ENCODE assay signal across 1 cellular context in the genomic region with DNA sequence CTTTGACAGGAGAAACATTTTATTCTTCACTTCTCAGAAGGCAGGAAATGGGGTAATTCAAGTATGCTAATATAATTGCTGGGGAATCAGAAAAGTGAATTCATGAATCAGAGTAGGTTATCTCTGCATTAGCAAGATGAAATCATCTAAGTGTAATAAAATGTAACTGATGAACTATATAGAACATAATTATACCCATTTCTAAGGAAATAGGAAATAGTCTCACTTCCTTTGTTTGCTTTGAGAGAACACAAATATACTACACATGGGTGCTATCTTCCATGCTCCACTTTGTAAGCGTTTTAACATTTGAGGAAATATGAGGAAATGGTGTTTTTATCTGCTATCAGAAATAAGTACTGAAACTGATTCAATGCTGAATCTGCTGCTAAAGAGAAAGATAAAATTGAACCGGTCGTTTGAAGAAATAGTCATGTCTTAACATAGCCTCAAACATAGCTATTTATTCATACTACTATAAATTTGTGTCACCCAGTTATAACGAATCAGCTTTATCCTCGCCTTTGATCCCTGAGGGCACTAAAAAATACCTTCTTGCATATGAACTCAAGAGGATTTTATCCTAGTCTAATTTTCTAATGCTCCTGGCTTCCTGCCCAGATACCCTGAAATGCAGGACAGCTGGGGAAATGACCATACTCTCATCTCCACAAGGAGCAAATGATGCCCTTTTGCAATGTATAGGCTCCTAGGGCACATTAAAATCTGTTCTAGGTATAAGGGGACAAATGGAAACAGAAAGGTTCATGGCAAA.
TF ChIP-seq lines count a peak whose summit lies in the region.

No MANE protein-coding gene starts in this region.

TF ChIP-seq in IMR-90, 13 proteins besides CTCF, POLR2A, EP300 and RAD21:
- no peak for TF ChIP-seq NFE2L2 (IDR thresholded peaks at IDR 0.05; ENCODE audit: low read depth, low read length)
- TF ChIP-seq CHD1 (IDR thresholded peaks at IDR 0.05; ENCODE audit: low read depth, low read length), result no peak
- TF ChIP-seq, protein P1, sequence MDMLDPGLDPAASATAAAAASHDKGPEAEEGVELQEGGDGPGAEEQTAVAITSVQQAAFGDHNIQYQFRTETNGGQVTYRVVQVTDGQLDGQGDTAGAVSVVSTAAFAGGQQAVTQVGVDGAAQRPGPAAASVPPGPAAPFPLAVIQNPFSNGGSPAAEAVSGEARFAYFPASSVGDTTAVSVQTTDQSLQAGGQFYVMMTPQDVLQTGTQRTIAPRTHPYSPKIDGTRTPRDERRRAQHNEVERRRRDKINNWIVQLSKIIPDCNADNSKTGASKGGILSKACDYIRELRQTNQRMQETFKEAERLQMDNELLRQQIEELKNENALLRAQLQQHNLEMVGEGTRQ (IDR thresholded peaks at IDR 0.05; ENCODE audit: low read depth, low read length), result no peak
- no peak for TF ChIP-seq MAFK (IDR thresholded peaks at IDR 0.05; ENCODE audit: low read depth, low read length)
- no peak for TF ChIP-seq CEBPB (IDR thresholded peaks at IDR 0.05; ENCODE audit: low read depth, low read length)
- no peak for TF ChIP-seq BHLHE40 (IDR thresholded peaks at IDR 0.05; ENCODE audit: low read depth, low read length)
- no peak for TF ChIP-seq RCOR1 (IDR thresholded peaks at IDR 0.05; ENCODE audit: insufficient replicate concordance, low read length)
- TF ChIP-seq SMC3 (IDR thresholded peaks at IDR 0.05; ENCODE audit: low read depth, low read length), result no peak
- TF ChIP-seq RFX5 (IDR thresholded peaks at IDR 0.05; ENCODE audit: low read depth, low read length), result no peak
- TF ChIP-seq MXI1 (IDR thresholded peaks at IDR 0.05; ENCODE audit: borderline replicate concordance, low read depth, low read length), result no peak
- TF ChIP-seq MAZ (IDR thresholded peaks at IDR 0.05; ENCODE audit: borderline replicate concordance, low read depth, low read length), result no peak
- TF ChIP-seq, protein P2, sequence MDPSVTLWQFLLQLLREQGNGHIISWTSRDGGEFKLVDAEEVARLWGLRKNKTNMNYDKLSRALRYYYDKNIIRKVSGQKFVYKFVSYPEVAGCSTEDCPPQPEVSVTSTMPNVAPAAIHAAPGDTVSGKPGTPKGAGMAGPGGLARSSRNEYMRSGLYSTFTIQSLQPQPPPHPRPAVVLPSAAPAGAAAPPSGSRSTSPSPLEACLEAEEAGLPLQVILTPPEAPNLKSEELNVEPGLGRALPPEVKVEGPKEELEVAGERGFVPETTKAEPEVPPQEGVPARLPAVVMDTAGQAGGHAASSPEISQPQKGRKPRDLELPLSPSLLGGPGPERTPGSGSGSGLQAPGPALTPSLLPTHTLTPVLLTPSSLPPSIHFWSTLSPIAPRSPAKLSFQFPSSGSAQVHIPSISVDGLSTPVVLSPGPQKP (IDR thresholded peaks at IDR 0.05; ENCODE audit: borderline replicate concordance, low read depth, low read length), result no peak
- no peak for TF ChIP-seq FOS (IDR thresholded peaks at IDR 0.05; ENCODE audit: low read depth, low read length)
